10 cellular contexts compared by ENCODE assay signal in genomic region chr6:27616313-27617045, GRCh38.
DNase-seq lines count a peak whose midpoint lies in the region; ATAC-seq and TF ChIP-seq lines count a peak whose summit lies in the region.
"Had no signal": no experiment of that assay in that cellular context is flagged by ENCODE, and none has a peak within 500 bp of the region (broad histone marks: within the 10 kb centered on the region; RNA-seq: fewer than 3 reads in every experiment).

No MANE protein-coding gene starts in this region.

- H3K4me3 ChIP-seq in BJ (ENCODE audit: low read depth, low read length), result peak overlapping the region; percentile 30
- H3K4me3 ChIP-seq in mesodermal cell (ENCODE audit: extremely low read depth, insufficient read depth, low read length, poor library complexity, severe bottlenecking), result peak overlapping the region; percentile 55
- H3K4me3 ChIP-seq in colonic mucosa, result no peak overlapping the region
- H3K4me3 ChIP-seq in CD8-positive, alpha-beta T cell (ENCODE audit: low read depth, low read length), result no peak overlapping the region

- POLR2A ChIA-PET in BJ (lab: Charles Lee), result no interaction called here
- POLR2A ChIA-PET in CD8-positive, alpha-beta T cell (lab: Charles Lee), result no interaction called here

- no peaks in the 10 kb centered on the region for H3K36me3 Mint-ChIP-seq in brain
- H3K36me3 Mint-ChIP-seq in CD8-positive, alpha-beta T cell, result no peaks in the 10 kb centered on the region

- 56 to 63% methylated on average over 3 of the region's 6 CpGs for WGBS in mesodermal cell (ENCODE audit: insufficient coverage in 2 of 2), 2 experiments

- intact Hi-C loops in colonic mucosa (cut with DNase I), result no loop called here
- intact Hi-C loops in CD8-positive, alpha-beta T cell (cut with DNase I, micrococcal nuclease), result no loop called here

- peak overlapping the region in 2 of 5 experiments; percentile 62 to 85 for H3K27ac Mint-ChIP-seq in brain
- no peak overlapping the region for H3K27ac Mint-ChIP-seq in CD8-positive, alpha-beta T cell

- no peaks in the 10 kb centered on the region for H3K4me1 ChIP-seq in mesodermal cell (ENCODE audit: control insufficient read depth, insufficient read depth, low read length, poor library complexity, severe bottlenecking)
- H3K4me1 ChIP-seq in colonic mucosa, result no peaks in the 10 kb centered on the region
- H3K4me1 ChIP-seq in CD8-positive, alpha-beta T cell (ENCODE audit: insufficient read depth, low read length), result peaks cover 5% of the 10 kb centered on the region

- H3K4me3 Mint-ChIP-seq in brain, result peak overlapping the region; percentile 77 to 97 (median 94)
- no peak overlapping the region for H3K4me3 Mint-ChIP-seq in CD8-positive, alpha-beta T cell

- H3K9me3 ChIP-seq in mesodermal cell (ENCODE audit: control insufficient read depth, low read length) (no peaks in the 10 kb centered on the region), colonic mucosa (no peaks in the 10 kb centered on the region)
- H3K9me3 ChIP-seq in CD8-positive, alpha-beta T cell (ENCODE audit: low read length), result no peaks in the 10 kb centered on the region

- peaks cover 21% of the 10 kb centered on the region for H3K4me1 Mint-ChIP-seq in brain
- H3K4me1 Mint-ChIP-seq in CD8-positive, alpha-beta T cell (ENCODE audit: low read depth), result peaks cover 15% of the 10 kb centered on the region

- DNase-seq in BJ (ENCODE audit: low read depth) (no peak), HUDEP-2 (lab: John Stamatoyannopoulos, UW; ENCODE audit: unreplicated experiment in 76 of 76) (peak in 54 of 76 experiments; percentile 20 to 90 (median 57)), colonic mucosa (no peak), NCI-H1694 (lab: John Stamatoyannopoulos, UW) (no peak), GM19238 (ENCODE audit: insufficient read length, low spot score) (no peak)
- no peak for DNase-seq in CD8-positive, alpha-beta T cell
- DNase-seq: activated naive CD4-positive, alpha-beta T cell had no signal

- H3K36me3 ChIP-seq in BJ (ENCODE audit: control insufficient read depth, insufficient read depth, low read length), result no peaks in the 10 kb centered on the region
- H3K36me3 ChIP-seq in mesodermal cell (ENCODE audit: control insufficient read depth, insufficient read depth, low read length), result no peaks in the 10 kb centered on the region
- H3K36me3 ChIP-seq in colonic mucosa, result no peaks in the 10 kb centered on the region
- no peaks in the 10 kb centered on the region for H3K36me3 ChIP-seq in CD8-positive, alpha-beta T cell (ENCODE audit: insufficient read depth, low read length)

- peaks cover 59% of the 10 kb centered on the region for H3K27me3 Mint-ChIP-seq in brain
- H3K27me3 Mint-ChIP-seq in CD8-positive, alpha-beta T cell (ENCODE audit: low read depth), result peaks cover 59% of the 10 kb centered on the region

- H3K27me3 ChIP-seq in BJ (ENCODE audit: control insufficient read depth, insufficient read depth, low read length) (no peaks in the 10 kb centered on the region), colonic mucosa (no peaks in the 10 kb centered on the region)
- H3K27me3 ChIP-seq in CD8-positive, alpha-beta T cell (ENCODE audit: insufficient read depth, low read length), result peaks cover 27% of the 10 kb centered on the region

- CTCF ChIA-PET in BJ (lab: Yijun Ruan, JAX), result interaction anchor here (0.7 kb wide), 1 partner anchor 455 kb away, joined by 4 read pairs; no protein-coding TSS in a partner anchor
- CTCF ChIA-PET in CD8-positive, alpha-beta T cell (lab: Charles Lee), result no interaction called here

- no peak overlapping the region for H3K27ac ChIP-seq in mesodermal cell (ENCODE audit: low read depth, low read length, severe bottlenecking)
- no peak overlapping the region for H3K27ac ChIP-seq in colonic mucosa
- no peak overlapping the region for H3K27ac ChIP-seq in CD8-positive, alpha-beta T cell (ENCODE audit: low read depth, low read length)

- no peak for TF ChIP-seq CTCF in BJ (IDR thresholded peaks at IDR 0.05; ENCODE audit: insufficient read depth, low read depth, low read length)
- no peak for TF ChIP-seq CTCF in brain (conservative IDR thresholded peaks at IDR 0.05)
- no peak for TF ChIP-seq CTCF in colonic mucosa (IDR thresholded peaks at IDR 0.05)
- no peak for TF ChIP-seq CTCF in CD8-positive, alpha-beta T cell (IDR thresholded peaks at IDR 0.05)

- peaks cover 0 to 7% (median 0%) of the 10 kb centered on the region in 5 experiments for H3K9me3 Mint-ChIP-seq in brain
- no peaks in the 10 kb centered on the region for H3K9me3 Mint-ChIP-seq in CD8-positive, alpha-beta T cell

- H3K9ac ChIP-seq in colonic mucosa (ENCODE audit: low read depth in 2 of 2, low read length in 2 of 2), result no peak overlapping the region

- no peak for ATAC-seq in CD8-positive, alpha-beta T cell
- ATAC-seq: esophagus mucosa had no signal

Comparison
In these comparisons a context has a peak if more than half of its experiments do, and no peak if none do; other contexts are left out.
1. DNase-seq: peak in HUDEP-2 (54 of 76); none in BJ (single experiment), colonic mucosa (single experiment), NCI-H1694 (single experiment), CD8-positive, alpha-beta T cell (0 of 7) and GM19238 (single experiment).
2. H3K4me3 ChIP-seq: peak in BJ (single experiment) and mesodermal cell (single experiment); none in colonic mucosa (single experiment) and CD8-positive, alpha-beta T cell (single experiment).